ENCODE assay signal across 17 cellular contexts in the genomic region with DNA sequence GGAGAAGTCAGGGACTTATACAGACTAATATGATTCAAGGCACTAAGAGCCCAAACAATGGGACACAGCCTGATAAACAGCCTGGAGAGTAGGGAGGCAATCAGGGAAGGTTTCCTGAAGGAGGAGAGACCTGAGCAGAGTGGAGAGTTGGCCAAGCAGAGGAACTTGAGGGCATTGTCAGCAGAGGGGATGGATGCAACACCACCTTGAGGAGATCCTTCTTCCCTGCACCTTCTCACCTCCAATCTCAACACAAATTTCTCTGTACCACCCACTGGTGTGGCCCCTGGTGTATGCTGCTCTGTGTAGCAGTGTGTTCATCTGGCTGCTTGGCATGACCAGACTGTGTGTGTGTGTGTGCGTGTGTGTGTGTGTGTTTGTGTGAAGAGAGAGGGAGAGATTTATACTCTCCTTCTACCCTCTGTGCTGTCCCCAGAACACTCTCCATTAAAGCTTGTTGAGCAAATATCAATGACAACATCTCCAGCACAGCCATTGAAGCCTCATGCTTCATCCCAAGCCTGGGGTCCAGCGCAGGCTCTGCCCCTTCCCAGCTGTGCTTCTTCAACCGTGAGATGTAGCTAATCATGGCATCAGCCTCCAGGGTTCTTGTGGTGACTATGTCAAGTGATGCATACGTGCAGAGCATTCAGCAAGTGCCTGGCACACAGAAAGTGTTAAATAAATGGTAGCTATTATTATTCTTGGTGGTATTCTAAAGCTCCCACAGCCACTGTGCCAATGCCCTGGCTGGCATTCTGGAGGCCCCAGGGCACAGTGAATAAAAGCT.
A peak's percentile ranks its signal among the peaks of the same experiment; 100 is the strongest.
DNase-seq lines count a peak whose midpoint lies in the region; ATAC-seq and TF ChIP-seq lines count a peak whose summit lies in the region.
"Had no signal": no experiment of that assay in that cellular context is flagged by ENCODE, and none has a peak within 500 bp of the region (broad histone marks: within the 10 kb centered on the region; RNA-seq: fewer than 3 reads in every experiment).

No MANE protein-coding gene starts in this region.

- no peak overlapping the region for H3K27ac Mint-ChIP-seq in stimulated activated effector memory CD8-positive, alpha-beta T cell treated with anti-CD3 and anti-CD28 coated beads, Interleukin-12 subunit alpha, Interleukin-12 subunit beta, amount 100 ng/mL, for 72 hours
- no peak overlapping the region for H3K27ac Mint-ChIP-seq in activated naive CD4-positive, alpha-beta T cell treated with anti-CD3 and anti-CD28 coated beads, Interleukin-2, amount 50 U/mL, for 72 hours
- H3K27ac Mint-ChIP-seq: CD4-positive, CD25-positive, alpha-beta regulatory T cell had no signal

- H3K4me1 Mint-ChIP-seq in stimulated activated effector memory CD8-positive, alpha-beta T cell treated with anti-CD3 and anti-CD28 coated beads, Interleukin-12 subunit alpha, Interleukin-12 subunit beta, amount 100 ng/mL, for 72 hours: no peaks in the 10 kb centered on the region

- no peak overlapping the region for H3K4me3 ChIP-seq in right atrium auricular region
- H3K4me3 ChIP-seq: SK-N-MC had no signal

- H3K9me3 ChIP-seq in right atrium auricular region: peaks cover 0 to 8% of the 10 kb centered on the region in 2 donors

- TF ChIP-seq CTCF in GM12872 (IDR thresholded peaks at IDR 0.05; ENCODE audit: insufficient read depth, low read depth, low read length) (0 out of 3 replicates have a peak, but pooled peaks have one; percentile 4), right atrium auricular region (IDR thresholded peaks at IDR 0.05) (no peak)

- H3K4me1 ChIP-seq in right atrium auricular region: no peaks in the 10 kb centered on the region

- H3K9me3 Mint-ChIP-seq in stimulated activated effector memory CD8-positive, alpha-beta T cell treated with anti-CD3 and anti-CD28 coated beads, Interleukin-12 subunit alpha, Interleukin-12 subunit beta, amount 100 ng/mL, for 72 hours: no peaks in the 10 kb centered on the region
- H3K9me3 Mint-ChIP-seq in activated naive CD4-positive, alpha-beta T cell treated with anti-CD3 and anti-CD28 coated beads, Interleukin-2, amount 50 U/mL, for 72 hours: peaks cover 9% of the 10 kb centered on the region in 2 donors

- H3K36me3 ChIP-seq in right atrium auricular region: no peaks in the 10 kb centered on the region

- no peak overlapping the region for H3K27ac ChIP-seq in right atrium auricular region
- H3K27ac ChIP-seq: SK-N-MC had no signal

- no peaks in the 10 kb centered on the region for H3K27me3 ChIP-seq in right atrium auricular region

- H3K36me3 Mint-ChIP-seq in stimulated activated effector memory CD8-positive, alpha-beta T cell treated with anti-CD3 and anti-CD28 coated beads, Interleukin-12 subunit alpha, Interleukin-12 subunit beta, amount 100 ng/mL, for 72 hours: no peaks in the 10 kb centered on the region
- no peaks in the 10 kb centered on the region for H3K36me3 Mint-ChIP-seq in activated naive CD4-positive, alpha-beta T cell treated with anti-CD3 and anti-CD28 coated beads, Interleukin-2, amount 50 U/mL, for 72 hours
- H3K36me3 Mint-ChIP-seq: CD4-positive, CD25-positive, alpha-beta regulatory T cell had no signal

- peak; percentile 21 for ATAC-seq in stimulated activated effector memory CD8-positive, alpha-beta T cell treated with anti-CD3 and anti-CD28 coated beads, Interleukin-12 subunit alpha, Interleukin-12 subunit beta, amount 100 ng/mL, for 72 hours
- no peak for ATAC-seq in activated naive CD4-positive, alpha-beta T cell treated with anti-CD3 and anti-CD28 coated beads, Interleukin-2, amount 50 U/mL, for 72 hours

- H3K4me3 Mint-ChIP-seq in stimulated activated effector memory CD8-positive, alpha-beta T cell treated with anti-CD3 and anti-CD28 coated beads, Interleukin-12 subunit alpha, Interleukin-12 subunit beta, amount 100 ng/mL, for 72 hours: no peak overlapping the region
- H3K4me3 Mint-ChIP-seq: CD4-positive, CD25-positive, alpha-beta regulatory T cell had no signal

- DNase-seq in NCI-H69 (lab: John Stamatoyannopoulos, UW): peak; percentile 3
- DNase-seq in left kidney (ENCODE audit: low read depth, low spot score): peak; percentile 74
- peak in 1 of 2 donors; percentile 28 for DNase-seq in stimulated activated effector memory CD8-positive, alpha-beta T cell treated with anti-CD3 and anti-CD28 coated beads, Interleukin-12 subunit alpha, Interleukin-12 subunit beta, amount 100 ng/mL, for 72 hours (ENCODE audit: low spot score in 2 of 2)
- no peak for DNase-seq in NCI-H2227 (lab: John Stamatoyannopoulos, UW; ENCODE audit: unreplicated experiment)
- no peak for DNase-seq in right atrium auricular region (ENCODE audit: low spot score)
- no peak for DNase-seq in effector CD8-positive, alpha-beta T cell (lab: John Stamatoyannopoulos, UW)
- no peak for DNase-seq in activated naive CD4-positive, alpha-beta T cell treated with anti-CD3 and anti-CD28 coated beads, Interleukin-2, amount 50 U/mL, for 72 hours (ENCODE audit: low spot score in 2 of 2)
- DNase-seq: CD4-positive, CD25-positive, alpha-beta regulatory T cell; EL; IMR-90; Kasumi-1; MM.1S; NCI-H1105 treated with DMSO at 0.1 percent for 48 hours; NCI-H1930; NCI-H2171 had no signal

Comparison
In these comparisons a context has a peak if more than half of its experiments do, and no peak if none do; other contexts are left out.
1. DNase-seq: peak in NCI-H69 (single experiment) and left kidney (single experiment); none in NCI-H2227 (single experiment), right atrium auricular region (single experiment), effector CD8-positive, alpha-beta T cell (single experiment) and activated naive CD4-positive, alpha-beta T cell treated with anti-CD3 and anti-CD28 coated beads, Interleukin-2, amount 50 U/mL, for 72 hours (0 of 2).